Comparison of ENCODE assay signal across 30 cellular contexts in genomic region chr20:24439737-24440136, GRCh38. TPM values are rescaled to one million over a fixed set of nuclear protein-coding genes. Genes with fewer than 3 reads are reported as not detected.
DNase-seq lines count a peak whose midpoint lies in the region; ATAC-seq, FAIRE-seq and TF ChIP-seq lines count a peak whose summit lies in the region.
"Had no signal": no experiment of that assay in that cellular context is flagged by ENCODE, and none has a peak within 500 bp of the region (broad histone marks: within the 10 kb centered on the region; RNA-seq: fewer than 3 reads in every experiment).

No MANE protein-coding gene starts in this region.

- H3K79me1 ChIP-seq in H1 (ENCODE audit: low read depth, low read length) (no peaks in the 10 kb centered on the region), neuronal stem cell (ENCODE audit: low read depth, low read length) (no peaks in the 10 kb centered on the region)

- H3K23ac ChIP-seq in H1 (ENCODE audit: insufficient read length) (no peak overlapping the region), neuronal stem cell (ENCODE audit: low read depth, low read length, poor library complexity) (no peak overlapping the region)

- H2BK120ac ChIP-seq in H1 (replicated peaks; ENCODE audit: low read depth, low read length) (no peak overlapping the region), neuronal stem cell (ENCODE audit: low read depth, low read length) (no peak overlapping the region)

- no peaks in the 10 kb centered on the region for H3K9me3 ChIP-seq in H1 (ENCODE audit: insufficient read depth in 2 of 2, low read depth in 1 of 2, low read length in 1 of 2)
- no peaks in the 10 kb centered on the region for H3K9me3 ChIP-seq in neuronal stem cell (replicated peaks in 1 of 2; ENCODE audit: control insufficient read depth in 2 of 2, insufficient read depth in 1 of 2, low read depth in 1 of 2, low read length in 2 of 2)
- H3K9me3 ChIP-seq: BE2C, BLaER1 had no signal

- TF ChIP-seq POLR2A in H1 (IDR thresholded peaks at IDR 0.05; ENCODE audit: control extremely low read depth in 1 of 2, low read depth in 2 of 2, low read length in 2 of 2): no peak

- H2BK15ac ChIP-seq in H1 (ENCODE audit: low read length) (0 out of 2 replicates have a peak overlapping the region, but pooled peaks have one; percentile 48), neuronal stem cell (ENCODE audit: low read length) (no peak overlapping the region)

- H2BK20ac ChIP-seq in H1 (ENCODE audit: low read length): no peak overlapping the region

- no peaks in the 10 kb centered on the region for H3K9me3 Mint-ChIP-seq in stimulated activated naive B cell treated with anti-CD40 and anti-IgM and Interleukin-4, amounts not matched to agents 10 μg/mL and 1 μg/mL and 100 μg/mL, for 72 hours
- H3K9me3 Mint-ChIP-seq: CD4-positive, alpha-beta memory T cell; CD4-positive, CD25-positive, alpha-beta regulatory T cell; CD8-positive, alpha-beta memory T cell had no signal

- peaks cover 0 to 4% of the 10 kb centered on the region in 2 donors for H3K27me3 Mint-ChIP-seq in stimulated activated naive B cell treated with anti-CD40 and anti-IgM and Interleukin-4, amounts not matched to agents 10 μg/mL and 1 μg/mL and 100 μg/mL, for 72 hours
- H3K27me3 Mint-ChIP-seq: CD4-positive, CD25-positive, alpha-beta regulatory T cell had no signal

- H3K9ac ChIP-seq in H1 (replicated peaks in 1 of 4; ENCODE audit: extremely low read depth in 1 of 4, low read depth in 3 of 4, low read length in 3 of 4) (no peak overlapping the region), neuronal stem cell (ENCODE audit: low read depth, low read length, poor library complexity) (no peak overlapping the region)
- H3K9ac ChIP-seq: BLaER1 had no signal

- H3K27ac ChIP-seq in H1 (ENCODE audit: low read depth, low read length) (no peak overlapping the region), neuronal stem cell (replicated peaks; ENCODE audit: low read length) (no peak overlapping the region)
- H3K27ac ChIP-seq: BLaER1 had no signal

- no peak for TF ChIP-seq CTCF in H1 (IDR thresholded peaks at IDR 0.05; ENCODE audit: control extremely low read depth in 1 of 3, insufficient read depth in 1 of 3, low read depth in 1 of 3, low read length in 3 of 3)

- H3K4me2 ChIP-seq in H1 (ENCODE audit: insufficient read depth in 1 of 2, low read depth in 2 of 2, low read length in 2 of 2) (no peak overlapping the region), neuronal stem cell (ENCODE audit: insufficient read depth, low read length, poor library complexity, severe bottlenecking) (no peak overlapping the region)

- TF ChIP-seq EP300 in H1 (IDR thresholded peaks at IDR 0.05; ENCODE audit: borderline replicate concordance in 1 of 2, low read depth in 2 of 2, low read length in 2 of 2): no peak

- H2AK5ac ChIP-seq in H1 (ENCODE audit: low read depth, low read length): no peak overlapping the region
- H2AK5ac ChIP-seq in neuronal stem cell (ENCODE audit: low read depth, low read length): no peak overlapping the region

- H3K36me3 ChIP-seq in H1 (ENCODE audit: control insufficient read depth in 2 of 4, insufficient read depth in 4 of 4, low read length in 3 of 4) (no peaks in the 10 kb centered on the region), neuronal stem cell (replicated peaks in 1 of 2; ENCODE audit: control insufficient read depth in 2 of 2, insufficient read depth in 2 of 2, low read length in 2 of 2) (no peaks in the 10 kb centered on the region)
- H3K36me3 ChIP-seq: BE2C, BLaER1 had no signal

- H2BK12ac ChIP-seq in H1 (ENCODE audit: low read depth, low read length) (no peak overlapping the region), neuronal stem cell (ENCODE audit: low read length) (no peak overlapping the region)

- no peaks in the 10 kb centered on the region for H3K79me2 ChIP-seq in H1 (ENCODE audit: control insufficient read depth in 1 of 2, insufficient read depth in 2 of 2, low read length in 2 of 2)

- H3K18ac ChIP-seq in H1 (ENCODE audit: extremely low read depth, low read length) (no peak overlapping the region), neuronal stem cell (ENCODE audit: low read length) (peak overlapping the region; percentile 7)

- H3K4me3 Mint-ChIP-seq in stimulated activated naive B cell treated with anti-CD40 and anti-IgM and Interleukin-4, amounts not matched to agents 10 μg/mL and 1 μg/mL and 100 μg/mL, for 72 hours: no peak overlapping the region
- H3K4me3 Mint-ChIP-seq: CD14-positive monocyte; CD4-positive, alpha-beta memory T cell; CD4-positive, CD25-positive, alpha-beta regulatory T cell; CD8-positive, alpha-beta memory T cell had no signal

- no peaks in the 10 kb centered on the region for H4K20me1 ChIP-seq in H1 (replicated peaks in 1 of 2; ENCODE audit: control insufficient read depth in 1 of 2, insufficient read depth in 2 of 2, low read length in 2 of 2)
- H4K20me1 ChIP-seq: BLaER1 had no signal

- H3K56ac ChIP-seq in H1 (replicated peaks; ENCODE audit: insufficient read length, low read depth, low read length): no peak overlapping the region

- peaks cover 12 to 25% (median 17%) of the 10 kb centered on the region in 4 experiments; a peak in 6 of 7 replicates for H3K4me1 ChIP-seq in H1 (replicated peaks in 1 of 4; ENCODE audit: control insufficient read depth in 3 of 4, insufficient read depth in 4 of 4, low read length in 3 of 4)
- peaks cover 0 to 7% of the 10 kb centered on the region in 2 donors for H3K4me1 ChIP-seq in neuronal stem cell (ENCODE audit: control insufficient read depth in 2 of 2, insufficient read depth in 1 of 2, low read depth in 1 of 2, low read length in 2 of 2)
- H3K4me1 ChIP-seq: BE2C had no signal

- H3K4me3 ChIP-seq in H1 (ENCODE audit: extremely low read depth in 1 of 4, insufficient read depth in 2 of 4, low read depth in 3 of 4, low read length in 4 of 4): no peak overlapping the region
- H3K4me3 ChIP-seq in neuronal stem cell (ENCODE audit: low read length in 2 of 2): no peak overlapping the region
- H3K4me3 ChIP-seq: BLaER1, GM12878 had no signal

- no peak for ATAC-seq in stimulated activated naive B cell treated with anti-CD40 and anti-IgM and Interleukin-4, amounts not matched to agents 10 μg/mL and 1 μg/mL and 100 μg/mL, for 72 hours (replicated peaks)
- no peak for ATAC-seq in HG03571 (IDR thresholded peaks at IDR 0.05; ENCODE audit: unreplicated experiment)
- ATAC-seq: GM12878 had no signal

- TF ChIP-seq RAD21 in H1 (IDR thresholded peaks at IDR 0.05 in 1 of 2, conservative IDR thresholded peaks at IDR 0.05 in 1 of 2; ENCODE audit: low read depth in 2 of 2, low read length in 2 of 2): no peak

- peak; percentile 23 to 80 for DNase-seq in NCI-H524 (lab: John Stamatoyannopoulos, UW)
- peak; percentile 10 for DNase-seq in NCI-H524 treated with DMSO at 0.1 percent for 48 hours (lab: John Stamatoyannopoulos, UW)
- no peak for DNase-seq in H1 (ENCODE audit: low read depth in 1 of 2, low spot score in 2 of 2)
- no peak for DNase-seq in neuronal stem cell (ENCODE audit: low spot score)
- no peak for DNase-seq in glomerular visceral epithelial cell (ENCODE audit: extremely low spot score)
- no peak for DNase-seq in stimulated activated naive B cell treated with anti-CD40 and anti-IgM and Interleukin-4, amounts not matched to agents 10 μg/mL and 1 μg/mL and 100 μg/mL, for 72 hours
- DNase-seq: 8988T; ACHN; BE2C; C1 segment of cervical spinal cord; CD4-positive, alpha-beta memory T cell; CD4-positive, CD25-positive, alpha-beta regulatory T cell; CD8-positive, alpha-beta memory T cell; COR-L47; DMS 273 treated with DMSO at 0.1 percent for 48 hours; DMS153; DMS53; DMS79; DND-41; EL; GDM1 had no signal

- no peak overlapping the region for H3K27ac Mint-ChIP-seq in stimulated activated naive B cell treated with anti-CD40 and anti-IgM and Interleukin-4, amounts not matched to agents 10 μg/mL and 1 μg/mL and 100 μg/mL, for 72 hours
- H3K27ac Mint-ChIP-seq: CD14-positive monocyte; CD4-positive, alpha-beta memory T cell; CD4-positive, CD25-positive, alpha-beta regulatory T cell; CD8-positive, alpha-beta memory T cell had no signal

- no peaks in the 10 kb centered on the region for H3K4me1 Mint-ChIP-seq in stimulated activated naive B cell treated with anti-CD40 and anti-IgM and Interleukin-4, amounts not matched to agents 10 μg/mL and 1 μg/mL and 100 μg/mL, for 72 hours
- H3K4me1 Mint-ChIP-seq: CD14-positive monocyte; CD4-positive, alpha-beta memory T cell; CD4-positive, CD25-positive, alpha-beta regulatory T cell; CD8-positive, alpha-beta memory T cell had no signal

- H4K8ac ChIP-seq in H1 (ENCODE audit: extremely low read depth, insufficient read depth, low read length) (no peak overlapping the region), neuronal stem cell (ENCODE audit: low read depth, low read length) (no peak overlapping the region)

- CTCF ChIA-PET in H1 (lab: Charles Lee; ENCODE audit: partially characterized antibody): interaction anchor here (0.8 kb wide), 1 partner anchor 65 kb away, joined by 3 read pairs; no protein-coding TSS in a partner anchor

- no peaks in the 10 kb centered on the region for H3K27me3 ChIP-seq in H1 (replicated peaks in 1 of 4; ENCODE audit: control insufficient read depth in 3 of 4, extremely low read depth in 1 of 4, insufficient read depth in 3 of 4, low read length in 3 of 4)
- no peaks in the 10 kb centered on the region for H3K27me3 ChIP-seq in neuronal stem cell (ENCODE audit: control insufficient read depth in 3 of 3, insufficient read depth in 3 of 3, low read depth in 1 of 3, low read length in 3 of 3)
- H3K27me3 ChIP-seq: BE2C, BLaER1 had no signal

- H2BK5ac ChIP-seq in H1 (ENCODE audit: low read depth, low read length) (no peak overlapping the region), neuronal stem cell (ENCODE audit: low read length) (no peak overlapping the region)

- POLR2A ChIA-PET in H1 (lab: Charles Lee; ENCODE audit: partially characterized antibody): no interaction called here

- H3K23me2 ChIP-seq in H1 (ENCODE audit: low read depth, low read length): no peaks in the 10 kb centered on the region

- H2AFZ ChIP-seq in H1 (ENCODE audit: low read length) (no peak overlapping the region), neuronal stem cell (ENCODE audit: low read length) (no peak overlapping the region)

- no peaks in the 10 kb centered on the region for H3K36me3 Mint-ChIP-seq in stimulated activated naive B cell treated with anti-CD40 and anti-IgM and Interleukin-4, amounts not matched to agents 10 μg/mL and 1 μg/mL and 100 μg/mL, for 72 hours
- H3K36me3 Mint-ChIP-seq: CD14-positive monocyte; CD4-positive, alpha-beta memory T cell; CD4-positive, CD25-positive, alpha-beta regulatory T cell; CD8-positive, alpha-beta memory T cell had no signal

- no peak for FAIRE-seq in H1 (lab: Jason Lieb, UNC)
- FAIRE-seq: A204.1, GM12878, GM12892, GM18507 had no signal

- H3K14ac ChIP-seq in H1 (ENCODE audit: insufficient read length) (no peak overlapping the region), neuronal stem cell (ENCODE audit: low read length) (no peak overlapping the region)

- H3K4ac ChIP-seq in H1 (replicated peaks; ENCODE audit: insufficient read length, low read depth, low read length): no peak overlapping the region
- no peak overlapping the region for H3K4ac ChIP-seq in neuronal stem cell (ENCODE audit: low read length)

- no peak overlapping the region for H4K5ac ChIP-seq in H1 (ENCODE audit: insufficient read length, low read depth, low read length)

- WGBS in H1 (ENCODE audit: extremely low coverage in 1 of 2, insufficient coverage in 1 of 2, insufficient read length in 1 of 2, insufficient replicate concordance in 2 of 2, low coverage in 1 of 2, low lambda C conversion rate in 2 of 2, missing lambda C conversion rate in 1 of 2), 2 experiments: 95% methylated on average over 6 of the region's 6 CpGs; no CpG with 5 or more reads in 1 of the 2 experiments
- no CpG with 5 or more reads among the region's 6 CpGs for WGBS in neuronal stem cell (ENCODE audit: extremely low coverage in 2 of 2, insufficient read length in 2 of 2, insufficient replicate concordance in 1 of 2), 2 donors

- H4K91ac ChIP-seq in H1 (replicated peaks; ENCODE audit: insufficient read length, low read length) (no peak overlapping the region), neuronal stem cell (ENCODE audit: low read depth, low read length, poor library complexity) (no peak overlapping the region)

RNA-seq across cellular contexts. Expression of gene SYNDIG1, which starts 29.7 kb away (rescaled TPM):
- 5.9 and 6.5 TPM in 2 replicates for total RNA-seq in H1 (2021; fragmentation: NEBNext Ultra II Directional; extraction: Animal tissue kit (Norgen Biotek cat#: 25700))
- 7.8 and 9.1 TPM in 2 replicates for polyA plus RNA-seq in H1 (2011; rRNA removed)
- 7.3 TPM for polyA plus RNA-seq in H1 (2011; cell fraction: cytosol; rRNA removed)
- 12.8 TPM for polyA plus RNA-seq in H1 (2011; cell fraction: nucleus; rRNA removed)
- 8.3 to 8.8 TPM (median 8.6 TPM) in 4 replicates for polyA plus RNA-seq in H1 (2012, experiment 1 of 2)
- 8.3 TPM for polyA plus RNA-seq in H1 (2012, experiment 2 of 2)
- 1.5 TPM for polyA plus RNA-seq in H1 (2013, experiment 1 of 2)
- 1.2 TPM for polyA plus RNA-seq in H1 (2013, experiment 2 of 2)
- 11.7 and 14.3 TPM in 2 replicates for polyA minus RNA-seq in H1 (2011; rRNA and poly(A)+ RNA removed)
- 4.0 TPM for polyA minus RNA-seq in H1 (2011; cell fraction: cytosol; rRNA and poly(A)+ RNA removed)
- 16.0 TPM for polyA minus RNA-seq in H1 (2011; cell fraction: nucleus; rRNA and poly(A)+ RNA removed)
- polyA plus RNA-seq in neuronal stem cell (2013, experiment 1 of 2): 1.8 TPM
- 1.7 TPM for polyA plus RNA-seq in neuronal stem cell (2013, experiment 2 of 2)
- total RNA-seq: CD4-positive, alpha-beta memory T cell; CD4-positive, CD25-positive, alpha-beta regulatory T cell; CD8-positive, alpha-beta memory T cell; G401; GM12878 had no signal
- polyA plus RNA-seq: AG04450; CD14-positive monocyte; CD4-positive, alpha-beta memory T cell; CD4-positive, CD25-positive, alpha-beta regulatory T cell; CD8-positive, alpha-beta memory T cell; GM12878 had no signal

Comparison
In these comparisons a context has a peak if more than half of its experiments do, and no peak if none do; other contexts are left out.
1. DNase-seq: peak in NCI-H524 (2 of 2) and NCI-H524 treated with DMSO at 0.1 percent for 48 hours (single experiment); none in H1 (0 of 2), neuronal stem cell (single experiment), glomerular visceral epithelial cell (single experiment) and stimulated activated naive B cell treated with anti-CD40 and anti-IgM and Interleukin-4, amounts not matched to agents 10 μg/mL and 1 μg/mL and 100 μg/mL, for 72 hours (single experiment).